In the genomic region with DNA sequence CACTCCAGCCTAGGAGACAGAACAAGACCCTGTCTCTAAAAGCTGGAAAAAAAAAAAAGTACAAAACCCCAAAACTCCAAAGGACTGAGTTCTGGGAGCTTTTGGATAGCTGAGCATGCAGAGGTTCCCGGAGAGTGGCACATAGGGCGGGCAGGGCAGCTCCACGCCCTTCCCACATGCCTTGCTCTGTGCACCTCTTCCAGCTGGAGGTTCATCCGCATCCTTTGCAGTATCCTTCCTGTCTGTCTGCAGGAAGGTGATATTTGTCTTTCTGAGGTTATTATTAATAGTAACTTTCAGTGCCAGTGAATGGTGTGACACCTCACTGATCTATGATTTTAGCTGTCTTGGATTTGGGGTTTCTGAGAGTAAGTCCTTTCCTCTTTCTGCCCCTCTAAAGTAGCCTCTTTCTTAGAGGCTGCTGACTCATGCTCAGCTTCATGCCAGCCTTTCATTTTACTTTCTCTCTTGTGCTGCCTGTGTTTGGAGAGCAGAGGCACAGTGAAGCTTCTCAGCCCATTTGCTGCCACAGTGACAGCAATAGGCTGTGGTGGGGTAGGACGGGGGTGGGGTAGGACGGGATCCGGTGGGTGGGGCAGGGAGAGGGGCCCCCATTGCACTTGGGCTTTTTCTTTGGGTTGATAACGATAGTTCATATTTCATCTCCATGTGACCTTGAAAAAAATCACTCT, we compare ENCODE assay signal across 10 cellular contexts.
DNase-seq lines count a peak whose midpoint lies in the region; ATAC-seq and TF ChIP-seq lines count a peak whose summit lies in the region.
"Had no signal": no experiment of that assay in that cellular context is flagged by ENCODE, and none has a peak within 500 bp of the region (broad histone marks: within the 10 kb centered on the region; RNA-seq: fewer than 3 reads in every experiment).

No MANE protein-coding gene starts in this region.

- ATAC-seq in GM18511 (IDR thresholded peaks at IDR 0.05; ENCODE audit: unreplicated experiment) = peak; percentile 70
- ATAC-seq in omental fat pad (ENCODE audit: low FRiP score) = no peak
- ATAC-seq in HG02981 (IDR thresholded peaks at IDR 0.05; ENCODE audit: unreplicated experiment) = no peak

- H3K27me3 ChIP-seq in osteoblast (ENCODE audit: insufficient read depth, low read length) = no peaks in the 10 kb centered on the region

- H3K36me3 ChIP-seq in osteoblast (ENCODE audit: insufficient read depth, low read length) = no peaks in the 10 kb centered on the region

- peak; percentile 35 for DNase-seq in LHCN-M2 (ENCODE audit: low read depth)
- DNase-seq in cardiac fibroblast (ENCODE audit: low read depth in 2 of 2) = peak; percentile 56 to 61
- peak; percentile 93 for DNase-seq in osteoblast (ENCODE audit: insufficient read length, low spot score, missing footprints)
- no peak for DNase-seq in KG1 (lab: John Stamatoyannopoulos, UW)
- DNase-seq in DMS79 (lab: John Stamatoyannopoulos, UW) = no peak
- no peak for DNase-seq in omental fat pad (ENCODE audit: low spot score)
- DNase-seq: NCI-H187; stimulated activated CD4-positive, alpha-beta T cell treated with anti-CD3 and anti-CD28 coated beads, Interleukin-12 subunit alpha, Interleukin-12 subunit beta, amount 100 ng/mL, for 4 hours had no signal

- no peak overlapping the region for H3K4me3 ChIP-seq in cardiac fibroblast (replicated peaks in 1 of 2; ENCODE audit: low read depth in 2 of 2, low read length in 2 of 2)
- H3K4me3 ChIP-seq in osteoblast (ENCODE audit: insufficient read depth, low read length) = no peak overlapping the region

- peaks cover 5% of the 10 kb centered on the region for H3K4me1 ChIP-seq in osteoblast (ENCODE audit: insufficient read depth, low read length)

- H4K20me1 ChIP-seq in osteoblast (ENCODE audit: insufficient read depth, low read length) = peaks cover 7% of the 10 kb centered on the region

- no peak overlapping the region for H2AFZ ChIP-seq in osteoblast (ENCODE audit: low read length)

- peak overlapping the region; percentile 23 for H3K27ac ChIP-seq in osteoblast (ENCODE audit: low read depth, low read length)

- peaks cover 9% of the 10 kb centered on the region for H3K79me2 ChIP-seq in osteoblast (ENCODE audit: insufficient read depth, low read length)

- TF ChIP-seq CTCF in cardiac fibroblast (IDR thresholded peaks at IDR 0.05; ENCODE audit: low read depth, low read length) (no peak), osteoblast (IDR thresholded peaks at IDR 0.05; ENCODE audit: extremely low read depth, low read depth, low read length) (no peak), omental fat pad (IDR thresholded peaks at IDR 0.05) (no peak)

- peak overlapping the region; percentile 24 for H3K4me2 ChIP-seq in osteoblast (ENCODE audit: insufficient read depth, low read length)

- H3K9me3 ChIP-seq in osteoblast (ENCODE audit: low read depth, low read length) = no peaks in the 10 kb centered on the region

Comparison
In these comparisons a context has a peak if more than half of its experiments do, and no peak if none do; other contexts are left out.
1. DNase-seq: peak in LHCN-M2 (single experiment), cardiac fibroblast (2 of 2) and osteoblast (single experiment); none in KG1 (single experiment), DMS79 (single experiment) and omental fat pad (single experiment).